9 cellular contexts compared by ENCODE assay signal in genomic region chr2:68771211-68771721, GRCh38. TPM values are rescaled to one million over a fixed set of nuclear protein-coding genes. Genes with fewer than 3 reads are reported as not detected.
DNase-seq lines count a peak whose midpoint lies in the region; ATAC-seq and TF ChIP-seq lines count a peak whose summit lies in the region.
"Had no signal": no experiment of that assay in that cellular context is flagged by ENCODE, and none has a peak within 500 bp of the region (broad histone marks: within the 10 kb centered on the region; RNA-seq: fewer than 3 reads in every experiment).

No MANE protein-coding gene starts in this region.

- no peak overlapping the region for H3K9ac ChIP-seq in mucosa of rectum (ENCODE audit: low read depth in 1 of 2, low read length in 2 of 2)

- H3K4me3 ChIP-seq in heart left ventricle (no peak overlapping the region), choroid plexus epithelial cell (ENCODE audit: low read depth, low read length) (no peak overlapping the region), mucosa of rectum (ENCODE audit: low read length in 2 of 2) (no peak overlapping the region), vagina (no peak overlapping the region)

- DNase-seq in heart left ventricle = peak in 2 of 5 donors; percentile 40 to 54
- no peak for DNase-seq in Right ventricle myocardium inferior (ENCODE audit: missing footprints)
- peak; percentile 39 for DNase-seq in choroid plexus epithelial cell (ENCODE audit: low read depth)
- DNase-seq in vagina (ENCODE audit: extremely low spot score in 2 of 2) = no peak
- DNase-seq in AG08396 (ENCODE audit: low spot score) = no peak
- DNase-seq in DMS 273 (lab: John Stamatoyannopoulos, UW; ENCODE audit: unreplicated experiment) = no peak
- DNase-seq in T1000 (lab: John Stamatoyannopoulos, UW) = no peak

- ATAC-seq in heart left ventricle (peak; percentile 50 to 69 (median 60)), Right ventricle myocardium inferior (no peak)
- ATAC-seq: Panc1 had no signal

- H3K27me3 ChIP-seq in heart left ventricle = no peaks in the 10 kb centered on the region
- H3K27me3 ChIP-seq in mucosa of rectum (ENCODE audit: control insufficient read depth in 2 of 2, insufficient read depth in 2 of 2, low read length in 2 of 2) = no peaks in the 10 kb centered on the region
- no peaks in the 10 kb centered on the region for H3K27me3 ChIP-seq in vagina

- no peaks in the 10 kb centered on the region for H3K9me3 ChIP-seq in heart left ventricle
- no peaks in the 10 kb centered on the region for H3K9me3 ChIP-seq in mucosa of rectum (ENCODE audit: control insufficient read depth in 2 of 2, low read length in 2 of 2)
- H3K9me3 ChIP-seq in vagina = no peaks in the 10 kb centered on the region

- TF ChIP-seq CTCF in heart left ventricle (IDR thresholded peaks at IDR 0.05) (no peak), choroid plexus epithelial cell (conservative IDR thresholded peaks at IDR 0.05; ENCODE audit: low read depth, low read length) (no peak), vagina (IDR thresholded peaks at IDR 0.05) (no peak)

- H3K27ac ChIP-seq in heart left ventricle (peak overlapping the region; percentile 61 to 85 (median 72)), mucosa of rectum (ENCODE audit: low read depth in 2 of 2, low read length in 2 of 2) (peak overlapping the region; percentile 65 to 79), vagina (peak overlapping the region; percentile 45)

- intact Hi-C loops in heart left ventricle (cut with DNase I) = loop anchor here in 5 of 10 donors (5.0 to 10.0 kb wide), 3 partner anchors 56 to 64 kb away; no protein-coding TSS in a partner anchor
- intact Hi-C loops in Right ventricle myocardium inferior (cut with DNase I) = loop anchor here (5.0 kb wide), 1 partner anchor 61 kb away; no protein-coding TSS in a partner anchor
- intact Hi-C loops in vagina (cut with DNase I) = no loop called here

- H3K36me3 ChIP-seq in heart left ventricle (peaks cover 0 to under 1% (median 0%) of the 10 kb centered on the region in 9 donors), mucosa of rectum (ENCODE audit: control insufficient read depth in 2 of 2, insufficient read depth in 2 of 2, low read length in 2 of 2) (no peaks in the 10 kb centered on the region), vagina (no peaks in the 10 kb centered on the region)

- WGBS in heart left ventricle, 4 donors = 40 to 48% (median 45%) methylated on average over 3 of the region's 3 CpGs

- TF ChIP-seq POLR2A in heart left ventricle (IDR thresholded peaks at IDR 0.05) (no peak), vagina (IDR thresholded peaks at IDR 0.05) (no peak)

- H3K4me1 ChIP-seq in heart left ventricle (peaks cover 12 to 99% (median 33%) of the 10 kb centered on the region in 12 donors), mucosa of rectum (ENCODE audit: control insufficient read depth in 2 of 2, insufficient read depth in 2 of 2, low read length in 2 of 2) (peaks cover 7 to 25% of the 10 kb centered on the region in 2 donors), vagina (peaks cover 30% of the 10 kb centered on the region)

RNA-seq across cellular contexts. Expression of gene ARHGAP25, which starts 36.7 kb away (rescaled TPM):
- total RNA-seq in heart left ventricle = 10 to 100 TPM in 2 of 9 donors, 1 to 10 TPM in 7; 2.6 to 27.9 (median 5.4) TPM
- 1 to 10 TPM; 2.9 to 4.8 TPM for polyA plus RNA-seq in heart left ventricle
- total RNA-seq in Right ventricle myocardium inferior = 9.4 TPM
- total RNA-seq in vagina = 9.6 TPM
